ENCODE assay signal across 2 cellular contexts in the genomic region with DNA sequence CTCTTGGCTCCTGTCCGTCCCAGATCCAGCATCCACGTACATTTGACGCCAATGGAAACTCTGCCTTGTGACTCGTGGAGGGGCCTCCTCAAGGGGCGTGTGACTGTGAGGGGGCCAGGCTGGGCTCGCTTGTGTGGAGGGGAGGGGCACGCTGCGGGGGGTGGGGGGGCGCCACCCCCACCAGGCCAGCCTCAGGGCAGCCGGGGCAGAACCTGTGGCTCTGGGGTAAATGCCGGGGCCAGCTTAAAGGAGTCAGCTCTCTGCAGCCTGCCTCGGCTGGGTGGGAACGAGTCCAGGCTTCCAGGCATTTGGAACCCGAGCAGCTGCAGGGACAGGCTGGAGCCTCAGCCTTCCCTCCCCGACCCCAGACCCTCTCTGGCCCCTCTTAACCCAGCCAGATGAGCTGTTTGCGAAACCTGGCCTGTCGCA.
TF ChIP-seq lines count a peak whose summit lies in the region.

No MANE protein-coding gene starts in this region.

TF ChIP-seq in A549, 52 proteins besides CTCF, POLR2A, EP300 and RAD21 (continued from another document):
- TF ChIP-seq, protein P1, sequence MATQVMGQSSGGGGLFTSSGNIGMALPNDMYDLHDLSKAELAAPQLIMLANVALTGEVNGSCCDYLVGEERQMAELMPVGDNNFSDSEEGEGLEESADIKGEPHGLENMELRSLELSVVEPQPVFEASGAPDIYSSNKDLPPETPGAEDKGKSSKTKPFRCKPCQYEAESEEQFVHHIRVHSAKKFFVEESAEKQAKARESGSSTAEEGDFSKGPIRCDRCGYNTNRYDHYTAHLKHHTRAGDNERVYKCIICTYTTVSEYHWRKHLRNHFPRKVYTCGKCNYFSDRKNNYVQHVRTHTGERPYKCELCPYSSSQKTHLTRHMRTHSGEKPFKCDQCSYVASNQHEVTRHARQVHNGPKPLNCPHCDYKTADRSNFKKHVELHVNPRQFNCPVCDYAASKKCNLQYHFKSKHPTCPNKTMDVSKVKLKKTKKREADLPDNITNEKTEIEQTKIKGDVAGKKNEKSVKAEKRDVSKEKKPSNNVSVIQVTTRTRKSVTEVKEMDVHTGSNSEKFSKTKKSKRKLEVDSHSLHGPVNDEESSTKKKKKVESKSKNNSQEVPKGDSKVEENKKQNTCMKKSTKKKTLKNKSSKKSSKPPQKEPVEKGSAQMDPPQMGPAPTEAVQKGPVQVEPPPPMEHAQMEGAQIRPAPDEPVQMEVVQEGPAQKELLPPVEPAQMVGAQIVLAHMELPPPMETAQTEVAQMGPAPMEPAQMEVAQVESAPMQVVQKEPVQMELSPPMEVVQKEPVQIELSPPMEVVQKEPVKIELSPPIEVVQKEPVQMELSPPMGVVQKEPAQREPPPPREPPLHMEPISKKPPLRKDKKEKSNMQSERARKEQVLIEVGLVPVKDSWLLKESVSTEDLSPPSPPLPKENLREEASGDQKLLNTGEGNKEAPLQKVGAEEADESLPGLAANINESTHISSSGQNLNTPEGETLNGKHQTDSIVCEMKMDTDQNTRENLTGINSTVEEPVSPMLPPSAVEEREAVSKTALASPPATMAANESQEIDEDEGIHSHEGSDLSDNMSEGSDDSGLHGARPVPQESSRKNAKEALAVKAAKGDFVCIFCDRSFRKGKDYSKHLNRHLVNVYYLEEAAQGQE (IDR thresholded peaks at IDR 0.05) = no peak
- TF ChIP-seq CHD2 (IDR thresholded peaks at IDR 0.05; ENCODE audit: low read length, partially characterized antibody) = no peak
- TF ChIP-seq NR3C1 (IDR thresholded peaks at IDR 0.05) = no peak
- no peak for TF ChIP-seq ELK1 (IDR thresholded peaks at IDR 0.05; ENCODE audit: low read depth, low read length)
- TF ChIP-seq TP53 (CRISPR knock-in tag; IDR thresholded peaks at IDR 0.05) = no peak
- no peak for TF ChIP-seq FOSL2 (IDR thresholded peaks at IDR 0.05)
- TF ChIP-seq FOSL2 (CRISPR knock-in tag; IDR thresholded peaks at IDR 0.05) = no peak
- no peak for TF ChIP-seq BCL3 (IDR thresholded peaks at IDR 0.05)
- TF ChIP-seq ZSCAN20 (CRISPR knock-in tag; IDR thresholded peaks at IDR 0.05) = no peak
- TF ChIP-seq HOXB13 (CRISPR knock-in tag; IDR thresholded peaks at IDR 0.05; ENCODE audit: low read depth) = no peak
- TF ChIP-seq RARB (CRISPR knock-in tag; IDR thresholded peaks at IDR 0.05) = no peak; the same call in 1 of the 2 replicates
- TF ChIP-seq ESRRA (IDR thresholded peaks at IDR 0.05; ENCODE audit: borderline replicate concordance, low read length) = no peak

TF ChIP-seq in neural cell, 6 proteins besides CTCF, POLR2A, EP300 and RAD21 (continued from another document):
- TF ChIP-seq, protein P1 (IDR thresholded peaks at IDR 0.05; ENCODE audit: borderline replicate concordance) = no peak
- no peak for TF ChIP-seq EZH2 (IDR thresholded peaks at IDR 0.05; ENCODE audit: borderline replicate concordance, insufficient read depth, low read length, poor library complexity, severe bottlenecking)
